Comparison of ENCODE assay signal across 28 cellular contexts in the genomic region with DNA sequence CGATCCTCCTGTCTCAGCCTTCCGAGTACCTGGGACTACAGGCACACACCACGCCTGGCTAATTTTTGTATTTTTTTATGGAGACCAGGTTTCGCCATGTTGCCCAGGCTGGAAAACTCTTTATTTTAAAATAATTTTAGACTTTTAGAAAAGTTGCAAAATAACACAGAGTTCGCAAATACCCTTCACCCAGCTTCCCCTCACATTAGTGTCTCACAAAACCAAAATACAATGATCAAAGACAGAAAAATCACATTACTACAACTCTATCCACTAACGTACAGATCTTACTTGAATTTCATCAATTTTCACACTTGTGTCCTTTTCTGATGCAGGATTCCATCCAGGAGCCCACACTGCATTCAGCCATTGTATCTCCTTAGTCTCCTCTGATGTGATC.
"Had no signal": no experiment of that assay in that cellular context is flagged by ENCODE, and none has a peak within 500 bp of the region (broad histone marks: within the 10 kb centered on the region; RNA-seq: fewer than 3 reads in every experiment).

No MANE protein-coding gene starts in this region.

- H3K9ac ChIP-seq: KMS-11 had no signal

- ATAC-seq: activated CD8-positive, alpha-beta T cell treated with anti-CD3 and anti-CD28 coated beads for 36 hours; activated T-cell treated with anti-CD3 and anti-CD28 coated beads, Interleukin-2, amount 50 U/mL, for 72 hours; activated T-helper 17 cell treated with anti-CD3 and anti-CD28 coated beads, Interleukin-2, amount 50 U/mL, for 72 hours had no signal

- H3K4me2 ChIP-seq: KMS-11, PC-9 had no signal

- H2AFZ ChIP-seq: PC-9 had no signal

- DNase-seq: activated CD4-positive, alpha-beta T cell treated with anti-CD3 and anti-CD28 coated beads, Interleukin-2, amount 10 ng/mL, durations not matched to agents 24 days and 14 days; activated CD4-positive, alpha-beta T cell treated with anti-CD3 and anti-CD28 coated beads, Interleukin-2, amount 50 U/mL, for 4 hours; activated CD8-positive, alpha-beta T cell treated with anti-CD3 and anti-CD28 coated beads for 36 hours; activated effector memory CD4-positive, alpha-beta T cell treated with anti-CD3 and anti-CD28 coated beads, Interleukin-2, amount 50 U/mL, for 16 hours; activated naive CD4-positive, alpha-beta T cell; activated naive CD4-positive, alpha-beta T cell treated with anti-CD3 and anti-CD28 coated beads, Interleukin-2, amount 50 U/mL, for 16 hours; activated naive CD8-positive, alpha-beta T cell treated with anti-CD3 and anti-CD28 coated beads for 36 hours; activated T-cell treated with anti-CD3 and anti-CD28 coated beads, Interleukin-2, amount 50 U/mL, for 1 hour; activated T-cell treated with anti-CD3 and anti-CD28 coated beads, Interleukin-2, amount 50 U/mL, for 72 hours; amniotic stem cell; aorta; NCI-H1105; NCI-H1417 treated with DMSO at 0.1 percent for 48 hours; NCI-H187 treated with DMSO at 0.1 percent for 48 hours; NCI-H2081; NCI-H2171 treated with DMSO at 0.1 percent for 48 hours; NCI-H226; NCI-H446 treated with DMSO at 0.1 percent for 48 hours; NCI-H524 treated with DMSO at 0.1 percent for 48 hours; NK-92 treated with Interleukin-12 subunit alpha and Interleukin-12 subunit beta, amount 100 ng/mL, for 24 hours; PC-9; SHP77; SJCRH30; T1000 had no signal

- H3K36me3 ChIP-seq: cardiac muscle cell, SJCRH30 had no signal

- H3K4me3 ChIP-seq: cardiac muscle cell, PC-9, SJCRH30, SK-N-MC had no signal

- H3K27me3 ChIP-seq: cardiac muscle cell, SJCRH30 had no signal

- H3K27ac ChIP-seq: cardiac muscle cell, KMS-11, SJCRH30, SK-N-MC had no signal
